1 cellular context compared by ENCODE assay signal in genomic region chr13:114002009-114002544, GRCh38.
TF ChIP-seq lines count a peak whose summit lies in the region.

No MANE protein-coding gene starts in this region.

TF ChIP-seq in WTC11, 78 proteins besides CTCF, POLR2A, EP300 and RAD21 (continued from another document):
- TF ChIP-seq IRF1 (CRISPR knock-in tag; IDR thresholded peaks at IDR 0.05) = no peak
- no peak for TF ChIP-seq JUN (CRISPR knock-in tag; IDR thresholded peaks at IDR 0.05)
- no peak for TF ChIP-seq ZNF138 (CRISPR knock-in tag; conservative IDR thresholded peaks at IDR 0.05)
- no peak for TF ChIP-seq ZMAT4 (CRISPR knock-in tag; IDR thresholded peaks at IDR 0.05)
- no peak for TF ChIP-seq KAT7 (CRISPR knock-in tag; IDR thresholded peaks at IDR 0.05; ENCODE audit: borderline replicate concordance)
- TF ChIP-seq ZNF425 (CRISPR knock-in tag; conservative IDR thresholded peaks at IDR 0.05) = no peak
- TF ChIP-seq SMAD3 (CRISPR knock-in tag; IDR thresholded peaks at IDR 0.05; ENCODE audit: borderline replicate concordance) = no peak
- no peak for TF ChIP-seq SOX15 (CRISPR knock-in tag; IDR thresholded peaks at IDR 0.05)
- TF ChIP-seq, protein P1, sequence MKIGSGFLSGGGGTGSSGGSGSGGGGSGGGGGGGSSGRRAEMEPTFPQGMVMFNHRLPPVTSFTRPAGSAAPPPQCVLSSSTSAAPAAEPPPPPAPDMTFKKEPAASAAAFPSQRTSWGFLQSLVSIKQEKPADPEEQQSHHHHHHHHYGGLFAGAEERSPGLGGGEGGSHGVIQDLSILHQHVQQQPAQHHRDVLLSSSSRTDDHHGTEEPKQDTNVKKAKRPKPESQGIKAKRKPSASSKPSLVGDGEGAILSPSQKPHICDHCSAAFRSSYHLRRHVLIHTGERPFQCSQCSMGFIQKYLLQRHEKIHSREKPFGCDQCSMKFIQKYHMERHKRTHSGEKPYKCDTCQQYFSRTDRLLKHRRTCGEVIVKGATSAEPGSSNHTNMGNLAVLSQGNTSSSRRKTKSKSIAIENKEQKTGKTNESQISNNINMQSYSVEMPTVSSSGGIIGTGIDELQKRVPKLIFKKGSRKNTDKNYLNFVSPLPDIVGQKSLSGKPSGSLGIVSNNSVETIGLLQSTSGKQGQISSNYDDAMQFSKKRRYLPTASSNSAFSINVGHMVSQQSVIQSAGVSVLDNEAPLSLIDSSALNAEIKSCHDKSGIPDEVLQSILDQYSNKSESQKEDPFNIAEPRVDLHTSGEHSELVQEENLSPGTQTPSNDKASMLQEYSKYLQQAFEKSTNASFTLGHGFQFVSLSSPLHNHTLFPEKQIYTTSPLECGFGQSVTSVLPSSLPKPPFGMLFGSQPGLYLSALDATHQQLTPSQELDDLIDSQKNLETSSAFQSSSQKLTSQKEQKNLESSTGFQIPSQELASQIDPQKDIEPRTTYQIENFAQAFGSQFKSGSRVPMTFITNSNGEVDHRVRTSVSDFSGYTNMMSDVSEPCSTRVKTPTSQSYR (CRISPR knock-in tag; IDR thresholded peaks at IDR 0.05) = no peak
- no peak for TF ChIP-seq NR3C1 (CRISPR knock-in tag; conservative IDR thresholded peaks at IDR 0.05; ENCODE audit: low read depth)
- no peak for TF ChIP-seq ZNF232 (CRISPR knock-in tag; IDR thresholded peaks at IDR 0.05)
- TF ChIP-seq, protein P2, sequence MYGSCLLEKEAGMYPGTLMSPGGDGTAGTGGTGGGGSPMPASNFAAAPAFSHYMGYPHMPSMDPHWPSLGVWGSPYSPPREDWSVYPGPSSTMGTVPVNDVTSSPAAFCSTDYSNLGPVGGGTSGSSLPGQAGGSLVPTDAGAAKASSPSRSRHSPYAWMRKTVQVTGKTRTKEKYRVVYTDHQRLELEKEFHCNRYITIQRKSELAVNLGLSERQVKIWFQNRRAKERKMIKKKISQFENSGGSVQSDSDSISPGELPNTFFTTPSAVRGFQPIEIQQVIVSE (CRISPR knock-in tag; IDR thresholded peaks at IDR 0.05; ENCODE audit: borderline replicate concordance) = no peak
- TF ChIP-seq NFYB (CRISPR knock-in tag; conservative IDR thresholded peaks at IDR 0.05; ENCODE audit: low read depth) = no peak
- no peak for TF ChIP-seq ZNF317 (CRISPR knock-in tag; IDR thresholded peaks at IDR 0.05; ENCODE audit: borderline replicate concordance, low read depth)
- TF ChIP-seq PRRX2 (CRISPR knock-in tag; IDR thresholded peaks at IDR 0.05) = no peak
- TF ChIP-seq, protein P3, sequence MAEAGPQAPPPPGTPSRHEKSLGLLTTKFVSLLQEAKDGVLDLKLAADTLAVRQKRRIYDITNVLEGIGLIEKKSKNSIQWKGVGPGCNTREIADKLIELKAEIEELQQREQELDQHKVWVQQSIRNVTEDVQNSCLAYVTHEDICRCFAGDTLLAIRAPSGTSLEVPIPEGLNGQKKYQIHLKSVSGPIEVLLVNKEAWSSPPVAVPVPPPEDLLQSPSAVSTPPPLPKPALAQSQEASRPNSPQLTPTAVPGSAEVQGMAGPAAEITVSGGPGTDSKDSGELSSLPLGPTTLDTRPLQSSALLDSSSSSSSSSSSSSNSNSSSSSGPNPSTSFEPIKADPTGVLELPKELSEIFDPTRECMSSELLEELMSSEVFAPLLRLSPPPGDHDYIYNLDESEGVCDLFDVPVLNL (CRISPR knock-in tag; IDR thresholded peaks at IDR 0.05; ENCODE audit: borderline replicate concordance, low read depth) = no peak
- no peak for TF ChIP-seq ETV6 (CRISPR knock-in tag; IDR thresholded peaks at IDR 0.05)
